In the genomic region with DNA sequence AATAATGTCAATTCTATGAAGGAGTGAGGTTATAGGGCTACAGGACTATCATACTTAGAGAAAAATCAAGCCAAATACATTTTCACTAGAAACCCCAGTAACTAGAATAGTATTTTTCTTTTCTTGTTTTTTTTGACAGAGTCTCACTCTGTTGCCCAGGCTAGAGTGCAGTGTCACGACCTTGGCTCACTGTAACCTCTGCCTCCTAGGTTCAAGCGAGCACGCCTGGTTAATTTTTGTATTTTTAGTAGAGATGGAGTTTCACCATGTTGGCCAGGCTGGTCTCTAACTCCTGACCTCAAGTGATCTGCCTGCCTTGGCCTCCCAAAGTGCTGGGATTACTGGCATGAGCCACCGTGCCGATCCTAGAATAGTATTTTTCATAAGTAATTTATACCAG, we compare ENCODE assay signal across 9 cellular contexts. TPM values are rescaled to one million over a fixed set of nuclear protein-coding genes. Genes with fewer than 3 reads are reported as not detected.
DNase-seq lines count a peak whose midpoint lies in the region; ATAC-seq and TF ChIP-seq lines count a peak whose summit lies in the region.
"Not testable (repeated sequence)": the region's sequence is repeated elsewhere in the genome, so short reads cannot be mapped to it uniquely, and the experiment has no call there.
"Had no signal": no experiment of that assay in that cellular context is flagged by ENCODE, and none has a peak within 500 bp of the region (broad histone marks: within the 10 kb centered on the region; RNA-seq: fewer than 3 reads in every experiment).

No MANE protein-coding gene starts in this region.

- not testable (repeated sequence) for H3K9ac ChIP-seq in MM.1S (ENCODE audit: low read length); liver (ENCODE audit: low read depth in 1 of 2, low read length in 2 of 2)

- peak; percentile 83 for ATAC-seq in left lobe of liver
- peak; percentile 48 to 86 (median 72) for ATAC-seq in right lobe of liver

- not testable (repeated sequence) for DNase-seq in MM.1S, right lobe of liver
- DNase-seq in left lobe of liver (ENCODE audit: low spot score), result peak; percentile 53

- peaks cover 26% of the 10 kb centered on the region for H3F3A ChIP-seq in MM.1S (ENCODE audit: insufficient read depth, low read length)

- H3K4me1 ChIP-seq in MM.1S (ENCODE audit: low read length) (peaks cover 11% of the 10 kb centered on the region; the same call in 1 of the 2 replicates), right lobe of liver (peaks cover 0 to 12% (median 2%) of the 10 kb centered on the region in 4 donors)
- H3K4me1 ChIP-seq in liver (ENCODE audit: control insufficient read depth in 4 of 4, insufficient read depth in 4 of 4, low read length in 3 of 4), result not testable (repeated sequence)

- WGBS in liver, result 42% methylated on average over 5 of the region's 5 CpGs
- 44% methylated on average over 5 of the region's 5 CpGs for WGBS in right lobe of liver (ENCODE audit: insufficient coverage, low coverage, low lambda C conversion rate, missing lambda C conversion rate)

- H4K20me1 ChIP-seq in MM.1S (ENCODE audit: insufficient read depth, low read length), result not testable (repeated sequence)

- peaks cover 18% of the 10 kb centered on the region for H3K79me2 ChIP-seq in MM.1S (ENCODE audit: low read length)

- not testable (repeated sequence) for H3K9me2 ChIP-seq in MM.1S (replicated peaks; ENCODE audit: insufficient read depth, low read length)

- H3K36me3 ChIP-seq in MM.1S (replicated peaks; ENCODE audit: insufficient read depth, low read length) (peaks cover 11% of the 10 kb centered on the region), liver (ENCODE audit: control insufficient read depth in 4 of 4, insufficient read depth in 3 of 4, low read depth in 1 of 4, low read length in 3 of 4) (peaks cover 11 to 33% (median 13%) of the 10 kb centered on the region in 4 donors), right lobe of liver (peaks cover 0 to 43% (median 5%) of the 10 kb centered on the region in 4 donors)

- H3K4me2 ChIP-seq in MM.1S (ENCODE audit: low read depth, low read length), result peak overlapping the region; percentile 22; the same call in 1 of the 2 replicates

- not testable (repeated sequence) for TF ChIP-seq CTCF in 22Rv1 (IDR thresholded peaks at IDR 0.05); MM.1S (IDR thresholded peaks at IDR 0.05; ENCODE audit: low read length); liver (IDR thresholded peaks at IDR 0.05; ENCODE audit: low read depth, low read length, missing input control); right lobe of liver (IDR thresholded peaks at IDR 0.05)

- TF ChIP-seq RAD21 in liver (IDR thresholded peaks at IDR 0.05), result peak in 1 of 2 donors; percentile 17

- H2AFZ ChIP-seq in MM.1S (ENCODE audit: low read length), result not testable (repeated sequence)

- not testable (repeated sequence) for H3K9me3 ChIP-seq in MM.1S (replicated peaks; ENCODE audit: insufficient read depth, low read length); liver (ENCODE audit: control insufficient read depth in 4 of 4, low read length in 3 of 4); right lobe of liver

- H3K27ac ChIP-seq in 22Rv1, result peak overlapping the region; percentile 89
- not testable (repeated sequence) for H3K27ac ChIP-seq in MM.1S (ENCODE audit: low read length); liver (ENCODE audit: low read depth in 1 of 2, low read length in 2 of 2); right lobe of liver

- intact Hi-C loops in right lobe of liver (cut with DNase I), result not testable (repeated sequence)

- TF ChIP-seq POLR2A in right lobe of liver (IDR thresholded peaks at IDR 0.05), result not testable (repeated sequence)

- not testable (repeated sequence) for H3K27me3 ChIP-seq in MM.1S (replicated peaks; ENCODE audit: insufficient read depth, low read length); liver (ENCODE audit: control insufficient read depth in 4 of 4, insufficient read depth in 4 of 4, low read length in 3 of 4); right lobe of liver

- H3K4me3 ChIP-seq in MM.1S (ENCODE audit: low read length); liver (ENCODE audit: low read depth in 1 of 3, low read length in 3 of 3); right lobe of liver: not testable (repeated sequence)

TF ChIP-seq in liver, 16 proteins besides CTCF, POLR2A, EP300 and RAD21:
- TF ChIP-seq HNF4A (conservative IDR thresholded peaks at IDR 0.05) (peak; percentile 56 to 69), RXRA (IDR thresholded peaks at IDR 0.05) (peak; percentile 60 to 63)

RNA-seq across cellular contexts. Expression of gene SYCP3, which starts 4.8 kb away (rescaled TPM):
- total RNA-seq in left lobe of liver (not detected), liver (under 1 TPM in 1 of 2 donors, not detected in 1; 0.17 TPM), right lobe of liver (not detected)
- polyA plus RNA-seq in liver, result 1 to 10 TPM in 1 of 2 donors, not detected in 1; 3.0 TPM
- total RNA-seq: A172, Daoy had no signal
- polyA plus RNA-seq: BJ, CD14-positive monocyte had no signal

RNA-seq across cellular contexts. Expression of gene CHPT1, which starts 37.0 kb away (rescaled TPM):
- 78.3 TPM for total RNA-seq in left lobe of liver
- 10 to 100 TPM; 51.5 to 96.6 TPM for total RNA-seq in liver
- 10 to 100 TPM; 57.9 to 65.5 TPM for polyA plus RNA-seq in liver
- total RNA-seq in right lobe of liver, result 100 to 1,000 TPM in 1 of 6 experiments, 10 to 100 TPM in 5; 52.3 to 110 (median 75.8) TPM
